15 cellular contexts compared by ENCODE assay signal in the genomic region with DNA sequence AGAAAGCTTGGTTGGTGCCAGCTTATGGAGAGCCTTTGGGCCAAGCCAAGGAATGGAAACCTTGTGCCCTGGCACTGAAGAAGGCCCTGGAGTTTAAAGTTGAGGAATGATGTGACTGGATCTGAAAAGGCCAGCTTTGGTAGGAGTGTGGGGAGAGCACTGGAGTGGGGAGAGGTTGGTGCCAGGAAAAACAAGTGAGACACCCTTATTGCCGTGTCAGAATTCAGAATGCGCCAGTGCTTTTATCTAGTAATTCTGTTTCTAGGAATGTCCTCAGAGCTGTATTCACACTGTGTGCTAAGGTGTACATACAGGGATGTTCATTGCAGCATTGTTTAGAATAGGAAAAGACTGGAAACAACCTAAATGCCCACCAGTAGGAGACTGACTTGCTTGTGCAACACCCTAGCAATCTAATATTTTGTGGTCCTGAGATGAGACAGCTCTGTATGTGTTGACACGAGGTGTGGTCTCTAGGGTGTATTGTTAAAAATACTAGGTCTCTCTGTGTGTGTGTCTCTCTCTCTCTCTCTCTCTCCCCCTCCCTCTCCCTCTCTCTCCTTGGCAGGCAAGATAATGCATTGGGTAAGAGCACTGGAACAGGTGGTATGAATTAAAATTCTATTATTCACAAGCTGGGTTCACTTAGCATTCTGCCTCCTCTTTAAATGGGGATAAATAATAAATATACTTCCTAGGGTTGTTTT.
DNase-seq lines count a peak whose midpoint lies in the region; TF ChIP-seq lines count a peak whose summit lies in the region.
"Had no signal": no experiment of that assay in that cellular context is flagged by ENCODE, and none has a peak within 500 bp of the region (broad histone marks: within the 10 kb centered on the region; RNA-seq: fewer than 3 reads in every experiment).

No MANE protein-coding gene starts in this region.

- H3K9me3 Mint-ChIP-seq in CD14-positive monocyte: peaks cover 0 to 1% (median 0%) of the 10 kb centered on the region in 7 donors
- H3K9me3 Mint-ChIP-seq: IgD-negative memory B cell had no signal

- no peak overlapping the region for H3K27ac Mint-ChIP-seq in CD14-positive monocyte
- H3K27ac Mint-ChIP-seq: activated CD8-positive, alpha-beta memory T cell treated with anti-CD3 and anti-CD28 coated beads, Interleukin-2, amount 10 ng/mL, durations not matched to agents 7 days and 5 days; IgD-negative memory B cell had no signal

- no peaks in the 10 kb centered on the region for H3K36me3 Mint-ChIP-seq in CD14-positive monocyte
- H3K36me3 Mint-ChIP-seq: activated CD8-positive, alpha-beta memory T cell treated with anti-CD3 and anti-CD28 coated beads, Interleukin-2, amount 10 ng/mL, durations not matched to agents 7 days and 5 days; IgD-negative memory B cell had no signal

- H3K4me3 Mint-ChIP-seq in CD14-positive monocyte: no peak overlapping the region
- H3K4me3 Mint-ChIP-seq: activated CD8-positive, alpha-beta memory T cell treated with anti-CD3 and anti-CD28 coated beads, Interleukin-2, amount 10 ng/mL, durations not matched to agents 7 days and 5 days; IgD-negative memory B cell had no signal

- no peak overlapping the region for H3K4me3 ChIP-seq in AG09309 (ENCODE audit: control insufficient read depth, low read depth, low read length)
- H3K4me3 ChIP-seq: SJSA1 had no signal

- TF ChIP-seq CTCF in AG09309 (IDR thresholded peaks at IDR 0.05; ENCODE audit: control insufficient read depth, insufficient read depth, low read depth, low read length, missing control alignments) (no peak), CD14-positive monocyte (IDR thresholded peaks at IDR 0.05) (no peak)

- peak; percentile 87 for DNase-seq in AG09309 (ENCODE audit: low read depth)
- DNase-seq in GM03348 (ENCODE audit: low spot score): peak; percentile 71
- peak; percentile 49 for DNase-seq in cerebellar cortex (ENCODE audit: low spot score)
- peak; percentile 77 for DNase-seq in myocyte (ENCODE audit: low read depth)
- DNase-seq in SKM-1 (lab: John Stamatoyannopoulos, UW; ENCODE audit: unreplicated experiment): no peak
- no peak for DNase-seq in GDM1 (lab: John Stamatoyannopoulos, UW)
- no peak for DNase-seq in CD14-positive monocyte (ENCODE audit: low spot score)
- DNase-seq in T1000 (lab: John Stamatoyannopoulos, UW): no peak
- DNase-seq: activated CD8-positive, alpha-beta memory T cell treated with anti-CD3 and anti-CD28 coated beads, Interleukin-2, amount 10 ng/mL, durations not matched to agents 7 days and 5 days; anterior cingulate cortex; Calu3; NCI-H1930; T-helper 9 cell had no signal

- intact Hi-C loops in CD14-positive monocyte (cut with micrococcal nuclease): no loop called here

- peaks cover 5 to 11% (median 9%) of the 10 kb centered on the region in 3 donors for H3K27me3 Mint-ChIP-seq in CD14-positive monocyte (ENCODE audit: low read depth in 3 of 3)
- H3K27me3 Mint-ChIP-seq: IgD-negative memory B cell had no signal

- H3K4me1 Mint-ChIP-seq in CD14-positive monocyte: no peaks in the 10 kb centered on the region
- H3K4me1 Mint-ChIP-seq: IgD-negative memory B cell had no signal

Comparison
In these comparisons a context has a peak if more than half of its experiments do, and no peak if none do; other contexts are left out.
1. DNase-seq: peak in AG09309 (single experiment), GM03348 (single experiment), cerebellar cortex (single experiment) and myocyte (single experiment); none in SKM-1 (single experiment), GDM1 (single experiment), CD14-positive monocyte (single experiment) and T1000 (single experiment).